1 cellular context compared by ENCODE assay signal in the genomic region with DNA sequence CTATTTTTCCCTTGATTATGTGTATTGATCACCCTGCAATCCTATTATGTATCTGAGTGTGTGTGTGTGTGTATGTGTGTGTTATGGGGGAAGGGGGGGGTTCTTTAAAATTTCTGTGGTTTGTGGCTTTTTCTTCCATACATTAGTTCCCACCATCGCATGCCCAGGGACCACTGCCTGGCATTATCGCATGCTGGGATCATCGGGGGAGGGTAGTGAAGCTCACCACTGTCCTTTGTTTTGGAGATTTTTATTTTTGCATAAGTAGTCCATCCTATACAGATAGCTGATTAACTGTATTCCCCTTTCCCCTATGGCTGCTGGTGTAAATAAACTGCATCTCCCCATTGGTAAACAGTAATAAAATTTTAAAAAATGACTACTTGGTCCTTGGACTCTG.
TF ChIP-seq lines count a peak whose summit lies in the region.

No MANE protein-coding gene starts in this region.

TF ChIP-seq in GM23338, 12 proteins besides CTCF, POLR2A, EP300 and RAD21:
- TF ChIP-seq, protein P1, sequence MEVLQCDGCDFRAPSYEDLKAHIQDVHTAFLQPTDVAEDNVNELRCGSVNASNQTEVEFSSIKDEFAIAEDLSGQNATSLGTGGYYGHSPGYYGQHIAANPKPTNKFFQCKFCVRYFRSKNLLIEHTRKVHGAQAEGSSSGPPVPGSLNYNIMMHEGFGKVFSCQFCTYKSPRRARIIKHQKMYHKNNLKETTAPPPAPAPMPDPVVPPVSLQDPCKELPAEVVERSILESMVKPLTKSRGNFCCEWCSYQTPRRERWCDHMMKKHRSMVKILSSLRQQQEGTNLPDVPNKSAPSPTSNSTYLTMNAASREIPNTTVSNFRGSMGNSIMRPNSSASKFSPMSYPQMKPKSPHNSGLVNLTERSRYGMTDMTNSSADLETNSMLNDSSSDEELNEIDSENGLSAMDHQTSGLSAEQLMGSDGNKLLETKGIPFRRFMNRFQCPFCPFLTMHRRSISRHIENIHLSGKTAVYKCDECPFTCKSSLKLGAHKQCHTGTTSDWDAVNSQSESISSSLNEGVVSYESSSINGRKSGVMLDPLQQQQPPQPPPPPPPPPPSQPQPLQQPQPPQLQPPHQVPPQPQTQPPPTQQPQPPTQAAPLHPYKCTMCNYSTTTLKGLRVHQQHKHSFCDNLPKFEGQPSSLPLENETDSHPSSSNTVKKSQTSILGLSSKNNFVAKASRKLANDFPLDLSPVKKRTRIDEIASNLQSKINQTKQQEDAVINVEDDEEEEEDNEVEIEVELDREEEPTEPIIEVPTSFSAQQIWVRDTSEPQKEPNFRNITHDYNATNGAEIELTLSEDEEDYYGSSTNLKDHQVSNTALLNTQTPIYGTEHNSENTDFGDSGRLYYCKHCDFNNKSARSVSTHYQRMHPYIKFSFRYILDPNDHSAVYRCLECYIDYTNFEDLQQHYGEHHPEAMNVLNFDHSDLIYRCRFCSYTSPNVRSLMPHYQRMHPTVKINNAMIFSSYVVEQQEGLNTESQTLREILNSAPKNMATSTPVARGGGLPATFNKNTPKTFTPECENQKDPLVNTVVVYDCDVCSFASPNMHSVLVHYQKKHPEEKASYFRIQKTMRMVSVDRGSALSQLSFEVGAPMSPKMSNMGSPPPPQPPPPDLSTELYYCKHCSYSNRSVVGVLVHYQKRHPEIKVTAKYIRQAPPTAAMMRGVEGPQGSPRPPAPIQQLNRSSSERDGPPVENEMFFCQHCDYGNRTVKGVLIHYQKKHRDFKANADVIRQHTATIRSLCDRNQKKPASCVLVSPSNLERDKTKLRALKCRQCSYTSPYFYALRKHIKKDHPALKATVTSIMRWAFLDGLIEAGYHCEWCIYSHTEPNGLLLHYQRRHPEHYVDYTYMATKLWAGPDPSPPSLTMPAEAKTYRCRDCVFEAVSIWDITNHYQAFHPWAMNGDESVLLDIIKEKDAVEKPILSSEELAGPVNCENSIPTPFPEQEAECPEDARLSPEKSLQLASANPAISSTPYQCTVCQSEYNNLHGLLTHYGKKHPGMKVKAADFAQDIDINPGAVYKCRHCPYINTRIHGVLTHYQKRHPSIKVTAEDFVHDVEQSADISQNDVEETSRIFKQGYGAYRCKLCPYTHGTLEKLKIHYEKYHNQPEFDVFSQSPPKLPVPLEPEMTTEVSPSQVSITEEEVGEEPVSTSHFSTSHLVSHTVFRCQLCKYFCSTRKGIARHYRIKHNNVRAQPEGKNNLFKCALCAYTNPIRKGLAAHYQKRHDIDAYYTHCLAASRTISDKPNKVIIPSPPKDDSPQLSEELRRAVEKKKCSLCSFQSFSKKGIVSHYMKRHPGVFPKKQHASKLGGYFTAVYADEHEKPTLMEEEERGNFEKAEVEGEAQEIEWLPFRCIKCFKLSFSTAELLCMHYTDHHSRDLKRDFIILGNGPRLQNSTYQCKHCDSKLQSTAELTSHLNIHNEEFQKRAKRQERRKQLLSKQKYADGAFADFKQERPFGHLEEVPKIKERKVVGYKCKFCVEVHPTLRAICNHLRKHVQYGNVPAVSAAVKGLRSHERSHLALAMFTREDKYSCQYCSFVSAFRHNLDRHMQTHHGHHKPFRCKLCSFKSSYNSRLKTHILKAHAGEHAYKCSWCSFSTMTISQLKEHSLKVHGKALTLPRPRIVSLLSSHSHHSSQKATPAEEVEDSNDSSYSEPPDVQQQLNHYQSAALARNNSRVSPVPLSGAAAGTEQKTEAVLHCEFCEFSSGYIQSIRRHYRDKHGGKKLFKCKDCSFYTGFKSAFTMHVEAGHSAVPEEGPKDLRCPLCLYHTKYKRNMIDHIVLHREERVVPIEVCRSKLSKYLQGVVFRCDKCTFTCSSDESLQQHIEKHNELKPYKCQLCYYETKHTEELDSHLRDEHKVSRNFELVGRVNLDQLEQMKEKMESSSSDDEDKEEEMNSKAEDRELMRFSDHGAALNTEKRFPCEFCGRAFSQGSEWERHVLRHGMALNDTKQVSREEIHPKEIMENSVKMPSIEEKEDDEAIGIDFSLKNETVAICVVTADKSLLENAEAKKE (CRISPR knock-in tag; IDR thresholded peaks at IDR 0.05): peak; percentile 8; the same call in 1 of the 2 replicates
- TF ChIP-seq EZH2phosphoT487 (IDR thresholded peaks at IDR 0.05; ENCODE audit: unreplicated experiment): no peak
